2 cellular contexts compared by ENCODE assay signal in the genomic region with DNA sequence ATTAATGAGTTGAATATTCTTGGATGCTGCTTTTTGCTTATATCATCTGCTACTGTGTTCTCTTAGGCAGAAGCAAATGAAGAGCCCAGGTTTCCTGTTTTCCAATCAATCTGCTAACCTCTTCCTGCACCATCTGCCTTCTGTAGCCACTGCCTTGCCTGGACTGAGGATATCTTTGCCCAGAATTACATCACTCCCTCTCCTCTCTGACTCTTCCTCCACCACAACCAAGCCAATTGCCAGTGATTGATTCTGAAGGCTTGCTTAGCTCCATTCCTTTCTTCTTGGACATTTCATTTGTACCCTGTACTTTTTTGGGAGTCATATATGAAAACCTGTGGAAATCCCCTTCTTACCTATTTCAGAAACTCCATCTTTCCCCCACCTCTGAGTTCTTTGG.
TF ChIP-seq lines count a peak whose summit lies in the region.

No MANE protein-coding gene starts in this region.

TF ChIP-seq in HepG2, 621 proteins besides CTCF, POLR2A, EP300 and RAD21:
- TF ChIP-seq, protein P1, sequence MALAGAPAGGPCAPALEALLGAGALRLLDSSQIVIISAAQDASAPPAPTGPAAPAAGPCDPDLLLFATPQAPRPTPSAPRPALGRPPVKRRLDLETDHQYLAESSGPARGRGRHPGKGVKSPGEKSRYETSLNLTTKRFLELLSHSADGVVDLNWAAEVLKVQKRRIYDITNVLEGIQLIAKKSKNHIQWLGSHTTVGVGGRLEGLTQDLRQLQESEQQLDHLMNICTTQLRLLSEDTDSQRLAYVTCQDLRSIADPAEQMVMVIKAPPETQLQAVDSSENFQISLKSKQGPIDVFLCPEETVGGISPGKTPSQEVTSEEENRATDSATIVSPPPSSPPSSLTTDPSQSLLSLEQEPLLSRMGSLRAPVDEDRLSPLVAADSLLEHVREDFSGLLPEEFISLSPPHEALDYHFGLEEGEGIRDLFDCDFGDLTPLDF (CRISPR knock-in tag; IDR thresholded peaks at IDR 0.05), result no peak
- no peak for TF ChIP-seq FOXP1 (IDR thresholded peaks at IDR 0.05)
- no peak for TF ChIP-seq FOXP1 (CRISPR knock-in tag; IDR thresholded peaks at IDR 0.05)
- TF ChIP-seq SRF (IDR thresholded peaks at IDR 0.05; ENCODE audit: low read depth, low read length), result no peak
- TF ChIP-seq TARDBP (CRISPR knock-in tag; IDR thresholded peaks at IDR 0.05), result no peak
- TF ChIP-seq ARNTL (CRISPR knock-in tag; IDR thresholded peaks at IDR 0.05), result no peak
- no peak for TF ChIP-seq ZNF670 (CRISPR knock-in tag; IDR thresholded peaks at IDR 0.05; ENCODE audit: borderline replicate concordance)
- TF ChIP-seq FOXA1 (IDR thresholded peaks at IDR 0.05), result no peak
- TF ChIP-seq FOXA1 (CRISPR knock-in tag; IDR thresholded peaks at IDR 0.05), result no peak
- no peak for TF ChIP-seq ZNF766 (CRISPR knock-in tag; IDR thresholded peaks at IDR 0.05; ENCODE audit: borderline replicate concordance)

TF ChIP-seq in WTC11, 78 proteins besides CTCF, POLR2A, EP300 and RAD21 (continued from another document):
- TF ChIP-seq, protein P2, sequence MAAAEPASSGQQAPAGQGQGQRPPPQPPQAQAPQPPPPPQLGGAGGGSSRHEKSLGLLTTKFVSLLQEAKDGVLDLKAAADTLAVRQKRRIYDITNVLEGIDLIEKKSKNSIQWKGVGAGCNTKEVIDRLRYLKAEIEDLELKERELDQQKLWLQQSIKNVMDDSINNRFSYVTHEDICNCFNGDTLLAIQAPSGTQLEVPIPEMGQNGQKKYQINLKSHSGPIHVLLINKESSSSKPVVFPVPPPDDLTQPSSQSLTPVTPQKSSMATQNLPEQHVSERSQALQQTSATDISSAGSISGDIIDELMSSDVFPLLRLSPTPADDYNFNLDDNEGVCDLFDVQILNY (CRISPR knock-in tag; IDR thresholded peaks at IDR 0.05), result no peak
- no peak for TF ChIP-seq ZNF219 (CRISPR knock-in tag; IDR thresholded peaks at IDR 0.05; ENCODE audit: borderline replicate concordance)
- TF ChIP-seq TEAD1 (CRISPR knock-in tag; IDR thresholded peaks at IDR 0.05), result no peak
